ENCODE assay signal across 21 cellular contexts in genomic region chr7:111509298-111509697, GRCh38. TPM values are rescaled to one million over a fixed set of nuclear protein-coding genes. Genes with fewer than 3 reads are reported as not detected.
A peak's percentile ranks its signal among the peaks of the same experiment; 100 is the strongest.
DNase-seq lines count a peak whose midpoint lies in the region; ATAC-seq, FAIRE-seq and TF ChIP-seq lines count a peak whose summit lies in the region.
"Had no signal": no experiment of that assay in that cellular context is flagged by ENCODE, and none has a peak within 500 bp of the region (broad histone marks: within the 10 kb centered on the region; RNA-seq: fewer than 3 reads in every experiment).

No MANE protein-coding gene starts in this region.

- no peaks in the 10 kb centered on the region for H3K27me3 ChIP-seq in RWPE2 (ENCODE audit: insufficient read depth, poor library complexity, severe bottlenecking)
- no peaks in the 10 kb centered on the region for H3K27me3 ChIP-seq in tibial nerve
- H3K27me3 ChIP-seq in adrenal gland = no peaks in the 10 kb centered on the region
- H3K27me3 ChIP-seq: BLaER1 had no signal

- no peak overlapping the region for H3K4me3 Mint-ChIP-seq in Calu3 (ENCODE audit: low read depth, unreplicated experiment)
- H3K4me3 Mint-ChIP-seq: B cell; CD4-positive, CD25-positive, alpha-beta regulatory T cell; CD8-positive, alpha-beta T cell; HFFc6 had no signal

- FAIRE-seq in GM12891 (lab: Jason Lieb, UNC) (peak; percentile 23), endometrium (lab: Jason Lieb, UNC) (peak; percentile 46)
- FAIRE-seq: GM12878, GM18507, H54 had no signal

- CTCF ChIA-PET in Calu3 (lab: Charles Lee) = no interaction called here

- TF ChIP-seq POLR2A in GM12891 (IDR thresholded peaks at IDR 0.05; ENCODE audit: low read depth, low read length) = no peak
- no peak for TF ChIP-seq POLR2A in tibial nerve (IDR thresholded peaks at IDR 0.05)
- no peak for TF ChIP-seq POLR2A in adrenal gland (IDR thresholded peaks at IDR 0.05)

- no peaks in the 10 kb centered on the region for H3K9me3 Mint-ChIP-seq in Calu3 (ENCODE audit: low read depth, unreplicated experiment)
- H3K9me3 Mint-ChIP-seq: HFFc6 had no signal

- 70 to 75% methylated on average over 1 of the region's 1 CpG for WGBS in tibial nerve, 2 donors
- WGBS in adrenal gland, 4 donors = 84 to 100% (median 94%) methylated on average over 1 of the region's 1 CpG

- H3K4me3 ChIP-seq in RWPE2 (ENCODE audit: severe bottlenecking) (no peak overlapping the region), tibial nerve (no peak overlapping the region), adrenal gland (no peak overlapping the region)
- H3K4me3 ChIP-seq: BLaER1, GM12878, HAP-1 had no signal

- intact Hi-C loops in Calu3 (cut with micrococcal nuclease; ENCODE audit: unreplicated experiment) (no loop called here), adrenal gland (cut with DNase I) (no loop called here)

- no peak for TF ChIP-seq CTCF in RWPE2 (IDR thresholded peaks at IDR 0.05; ENCODE audit: poor library complexity, severe bottlenecking)
- TF ChIP-seq CTCF in tibial nerve (IDR thresholded peaks at IDR 0.05) = no peak
- no peak for TF ChIP-seq CTCF in Calu3 (IDR thresholded peaks at IDR 0.05; ENCODE audit: unreplicated experiment)
- no peak for TF ChIP-seq CTCF in adrenal gland (IDR thresholded peaks at IDR 0.05)

- no peak overlapping the region for H3K27ac Mint-ChIP-seq in Calu3 (ENCODE audit: unreplicated experiment)
- H3K27ac Mint-ChIP-seq: B cell; CD4-positive, CD25-positive, alpha-beta regulatory T cell; CD8-positive, alpha-beta T cell; HFFc6 had no signal

- TF ChIP-seq EP300 in tibial nerve (IDR thresholded peaks at IDR 0.05) = no peak

- no peaks in the 10 kb centered on the region for H3K27me3 Mint-ChIP-seq in Calu3 (ENCODE audit: unreplicated experiment)
- H3K27me3 Mint-ChIP-seq: B cell; CD4-positive, CD25-positive, alpha-beta regulatory T cell had no signal

- ATAC-seq in RWPE2 (ENCODE audit: low read depth) (peak; percentile 68), GM18858 (IDR thresholded peaks at IDR 0.05; ENCODE audit: unreplicated experiment) (no peak)
- ATAC-seq: CD8-positive, alpha-beta T cell had no signal

- no peak for DNase-seq in GM12891 (ENCODE audit: insufficient read length, low spot score)
- DNase-seq in RWPE2 (ENCODE audit: low spot score) = no peak
- no peak for DNase-seq in tibial nerve (ENCODE audit: low spot score in 2 of 2)
- DNase-seq in Calu3 = no peak
- DNase-seq in adrenal gland = no peak
- DNase-seq: CD4-positive, CD25-positive, alpha-beta regulatory T cell; CD8-positive, alpha-beta T cell; DMS153; DND-41; GDM1; GOT3; HFFc6 had no signal

- H3K4me1 Mint-ChIP-seq in Calu3 (ENCODE audit: low read depth, unreplicated experiment) = no peaks in the 10 kb centered on the region

- H3K4me1 ChIP-seq in RWPE2 (ENCODE audit: insufficient read depth, poor library complexity, severe bottlenecking) (peaks cover 28% of the 10 kb centered on the region), tibial nerve (peaks cover 0 to 4% (median 0%) of the 10 kb centered on the region in 4 donors), adrenal gland (replicated peaks in 1 of 2) (peaks cover 0 to 6% of the 10 kb centered on the region in 2 donors)
- H3K4me1 ChIP-seq: BLaER1, HAP-1 had no signal

- BruUV-seq in Calu3 (replicated peaks; lab: Mats Ljungman, UMichigan) = no TSS peak

- H3K36me3 Mint-ChIP-seq in Calu3 (ENCODE audit: insufficient read depth, unreplicated experiment) = no peaks in the 10 kb centered on the region

- 0 out of 2 replicates have a peak, but pooled peaks cover 4% of the 10 kb centered on the region for H3K36me3 ChIP-seq in RWPE2 (ENCODE audit: low read depth)
- no peaks in the 10 kb centered on the region for H3K36me3 ChIP-seq in tibial nerve
- no peaks in the 10 kb centered on the region for H3K36me3 ChIP-seq in adrenal gland (replicated peaks in 1 of 2)
- H3K36me3 ChIP-seq: BLaER1, HAP-1 had no signal

- H3K9me3 ChIP-seq in RWPE2 (ENCODE audit: severe bottlenecking) = no peaks in the 10 kb centered on the region
- H3K9me3 ChIP-seq in tibial nerve = peaks cover 0 to 8% (median 0%) of the 10 kb centered on the region in 4 donors
- no peaks in the 10 kb centered on the region for H3K9me3 ChIP-seq in adrenal gland (replicated peaks in 1 of 3)
- H3K9me3 ChIP-seq: HAP-1 had no signal

- H3K27ac ChIP-seq in RWPE2 (ENCODE audit: poor library complexity, severe bottlenecking) (peak overlapping the region; percentile 58), tibial nerve (no peak overlapping the region), adrenal gland (no peak overlapping the region)
- H3K27ac ChIP-seq: BLaER1, C4-2B had no signal

TF ChIP-seq in GM12891, 5 proteins besides CTCF, POLR2A, EP300 and RAD21:
- TF ChIP-seq SPI1 (IDR thresholded peaks at IDR 0.05; ENCODE audit: low read depth, low read length) = no peak

RNA-seq across cellular contexts. Expression of gene IMMP2L, which starts 53.0 kb away (rescaled TPM):
- 10.2 TPM for polyA plus RNA-seq in GM12891 (2012; ENCODE audit: low read depth, missing spikeins)
- total RNA-seq in tibial nerve (10 to 100 TPM; 13.5 to 23.7 (median 18.3) TPM), Calu3 (2022) (28.6 and 38.8 TPM in 2 replicates), adrenal gland (10 to 100 TPM; 13.4 to 34.1 (median 26.2) TPM)
- 10 to 100 TPM; 13.6 to 27.7 (median 14.7) TPM for polyA plus RNA-seq in adrenal gland
